8 cellular contexts compared by ENCODE assay signal in the genomic region with DNA sequence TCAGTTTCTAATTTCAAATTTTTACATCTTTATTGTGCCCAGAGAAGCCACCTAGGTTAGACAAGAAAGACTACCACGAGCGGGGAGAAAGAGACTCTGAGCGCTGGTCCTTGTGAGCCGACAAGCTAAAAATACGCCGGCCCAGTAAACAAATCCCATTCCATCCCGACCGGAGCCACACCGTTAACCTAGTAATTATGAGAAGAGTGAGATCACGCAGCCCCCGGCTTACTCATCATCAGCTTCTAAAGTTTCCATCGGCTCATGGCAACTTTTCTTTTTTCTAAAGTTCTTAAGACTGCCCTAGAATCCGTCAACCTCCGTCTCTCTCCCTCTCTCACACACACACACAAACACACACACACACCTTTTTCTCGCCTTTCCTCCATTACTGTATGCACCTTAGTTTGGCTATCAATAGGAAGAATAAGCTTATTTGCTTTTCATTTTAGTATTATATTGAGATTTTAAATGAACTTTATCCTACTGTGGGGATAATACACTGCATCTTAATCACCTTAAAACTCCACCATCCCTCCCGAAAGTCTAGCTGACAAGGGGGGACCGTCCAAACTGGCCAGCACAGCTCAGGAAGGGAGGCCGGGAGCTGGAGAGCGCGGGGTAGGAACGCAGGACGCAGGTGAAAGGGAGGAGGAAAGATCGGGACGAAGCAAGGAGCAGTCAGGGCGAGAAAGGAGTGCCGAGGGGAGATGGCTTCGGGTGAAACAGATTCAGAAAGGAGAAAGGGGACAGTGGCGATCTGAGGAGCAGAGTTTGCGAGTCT. TPM values are rescaled to one million over a fixed set of nuclear protein-coding genes. Genes with fewer than 3 reads are reported as not detected.
DNase-seq lines count a peak whose midpoint lies in the region; ATAC-seq and TF ChIP-seq lines count a peak whose summit lies in the region.

No MANE protein-coding gene starts in this region.

- H3K4me1 Mint-ChIP-seq in natural killer cell treated with Interleukin-12 subunit alpha and Interleukin-12 subunit beta and Interleukin-15 and Interleukin-18, amount 100 ng/mL, for 72 hours (ENCODE audit: low read depth in 2 of 2) = peaks cover 27 to 35% of the 10 kb centered on the region in 2 donors
- H3K4me1 Mint-ChIP-seq in stimulated activated naive CD8-positive, alpha-beta T cell treated with anti-CD3 and anti-CD28 coated beads, Interleukin-15, amount 100 ng/mL, for 72 hours = peaks cover 39% of the 10 kb centered on the region

- TF ChIP-seq CTCF in GM12865 (IDR thresholded peaks at IDR 0.05; ENCODE audit: insufficient read depth, low read depth, low read length, missing control alignments) = no peak
- no peak for TF ChIP-seq CTCF in PC-3 (conservative IDR thresholded peaks at IDR 0.05; ENCODE audit: low read depth, low read length)
- TF ChIP-seq CTCF in fibroblast of pulmonary artery (IDR thresholded peaks at IDR 0.05; ENCODE audit: low read length, missing control alignments) = no peak

- no peaks in the 10 kb centered on the region for H3K27me3 Mint-ChIP-seq in natural killer cell treated with Interleukin-12 subunit alpha and Interleukin-12 subunit beta and Interleukin-15 and Interleukin-18, amount 100 ng/mL, for 72 hours
- no peaks in the 10 kb centered on the region for H3K27me3 Mint-ChIP-seq in stimulated activated naive CD8-positive, alpha-beta T cell treated with anti-CD3 and anti-CD28 coated beads, Interleukin-15, amount 100 ng/mL, for 72 hours

- peak overlapping the region; percentile 99 for H3K4me3 Mint-ChIP-seq in natural killer cell treated with Interleukin-12 subunit alpha and Interleukin-12 subunit beta and Interleukin-15 and Interleukin-18, amount 100 ng/mL, for 72 hours
- H3K4me3 Mint-ChIP-seq in stimulated activated naive CD8-positive, alpha-beta T cell treated with anti-CD3 and anti-CD28 coated beads, Interleukin-15, amount 100 ng/mL, for 72 hours = peak overlapping the region; percentile 89 to 100

- H3K36me3 Mint-ChIP-seq in natural killer cell treated with Interleukin-12 subunit alpha and Interleukin-12 subunit beta and Interleukin-15 and Interleukin-18, amount 100 ng/mL, for 72 hours = no peaks in the 10 kb centered on the region

- H3K4me3 ChIP-seq in GM12865 (ENCODE audit: low read depth, low read length) = peak overlapping the region; percentile 98
- H3K4me3 ChIP-seq in PC-3 (ENCODE audit: low read length) = peak overlapping the region; percentile 99
- peak overlapping the region; percentile 79 for H3K4me3 ChIP-seq in fibroblast of pulmonary artery (replicated peaks; ENCODE audit: low read depth, low read length)

- H3K79me2 ChIP-seq in PC-3 (ENCODE audit: low read length) = peaks cover 57% of the 10 kb centered on the region

- no peaks in the 10 kb centered on the region for H3K9me3 ChIP-seq in PC-3 (ENCODE audit: low read length)

- H3K9ac ChIP-seq in PC-3 (ENCODE audit: low read length) = peak overlapping the region; percentile 95

- TSS peak; percentile 68 for BruUV-seq in PC-3 (replicated peaks; lab: Mats Ljungman, UMichigan)

- H3K4me1 ChIP-seq in PC-3 (ENCODE audit: insufficient read depth, low read length) = peaks cover 39% of the 10 kb centered on the region

- intact Hi-C loops in PC-3 (cut with micrococcal nuclease) = loop anchor here (2.0 kb wide), 3 partner anchors 13 to 47 kb away; no protein-coding TSS in a partner anchor

- peak overlapping the region; percentile 97 for H2AFZ ChIP-seq in PC-3 (ENCODE audit: low read length)

- ATAC-seq in HG03103 (IDR thresholded peaks at IDR 0.05; ENCODE audit: low read depth, unreplicated experiment) (peak; percentile 23), PC-3 (peak; percentile 54), GM21737 (IDR thresholded peaks at IDR 0.05; ENCODE audit: unreplicated experiment) (no peak)
- peak; percentile 52 to 59 for ATAC-seq in natural killer cell treated with Interleukin-12 subunit alpha and Interleukin-12 subunit beta and Interleukin-15 and Interleukin-18, amount 100 ng/mL, for 72 hours
- ATAC-seq in stimulated activated naive CD8-positive, alpha-beta T cell treated with anti-CD3 and anti-CD28 coated beads, Interleukin-15, amount 100 ng/mL, for 72 hours = peak; percentile 72

- H3K27me3 ChIP-seq in PC-3 (ENCODE audit: low read length) = no peaks in the 10 kb centered on the region

- DNase-seq in GM12865 (ENCODE audit: low read depth) = peak; percentile 45
- peak; percentile 79 for DNase-seq in PC-3
- DNase-seq in activated T-helper 1 cell treated with Interleukin-2 at 50 U/mL for 16 hours (ENCODE audit: low read depth) = peak; percentile 0
- DNase-seq in fibroblast of pulmonary artery (ENCODE audit: low read depth) = peak; percentile 61
- DNase-seq in natural killer cell treated with Interleukin-12 subunit alpha and Interleukin-12 subunit beta and Interleukin-15 and Interleukin-18, amount 100 ng/mL, for 72 hours (ENCODE audit: low spot score) = peak; percentile 62
- peak; percentile 13 to 51 for DNase-seq in stimulated activated naive CD8-positive, alpha-beta T cell treated with anti-CD3 and anti-CD28 coated beads, Interleukin-15, amount 100 ng/mL, for 72 hours

- H3K36me3 ChIP-seq in PC-3 (ENCODE audit: low read depth, low read length) = no peaks in the 10 kb centered on the region; the same call in none of the 2 replicates

- no peaks in the 10 kb centered on the region for H3F3A ChIP-seq in PC-3 (ENCODE audit: low read length, unreplicated experiment)

- H4K20me1 ChIP-seq in PC-3 (ENCODE audit: low read length) = peaks cover 28% of the 10 kb centered on the region

- CTCF ChIA-PET in PC-3 (lab: Charles Lee) = interaction anchor here (0.7 to 1.3 kb wide), 3 partner anchors 47 to 177 kb away, joined by 3 to 6 read pairs (median 4); no protein-coding TSS in a partner anchor

- H3K9me2 ChIP-seq in PC-3 (replicated peaks; ENCODE audit: low read length) = no peaks in the 10 kb centered on the region

- H3K9me3 Mint-ChIP-seq in natural killer cell treated with Interleukin-12 subunit alpha and Interleukin-12 subunit beta and Interleukin-15 and Interleukin-18, amount 100 ng/mL, for 72 hours = no peaks in the 10 kb centered on the region
- no peaks in the 10 kb centered on the region for H3K9me3 Mint-ChIP-seq in stimulated activated naive CD8-positive, alpha-beta T cell treated with anti-CD3 and anti-CD28 coated beads, Interleukin-15, amount 100 ng/mL, for 72 hours

- peak overlapping the region; percentile 84 for H3K27ac ChIP-seq in PC-3 (ENCODE audit: low read length)

- POLR2A ChIA-PET in PC-3 (lab: Charles Lee; ENCODE audit: unreplicated experiment) = no interaction called here

- H3K4me2 ChIP-seq in PC-3 (ENCODE audit: low read length) = peak overlapping the region; percentile 96

- H3K27ac Mint-ChIP-seq in natural killer cell treated with Interleukin-12 subunit alpha and Interleukin-12 subunit beta and Interleukin-15 and Interleukin-18, amount 100 ng/mL, for 72 hours = peak overlapping the region; percentile 95 to 96
- H3K27ac Mint-ChIP-seq in stimulated activated naive CD8-positive, alpha-beta T cell treated with anti-CD3 and anti-CD28 coated beads, Interleukin-15, amount 100 ng/mL, for 72 hours = peak overlapping the region; percentile 93 to 98

RNA-seq across cellular contexts. Expression of gene OTUD7B, which starts 0.7 kb away (rescaled TPM):
- 11.5 and 14.6 TPM in 2 replicates for total RNA-seq in PC-3 (2014; rRNA removed)
- 10 to 100 TPM; 18.9 to 26.4 TPM for total RNA-seq in natural killer cell treated with Interleukin-12 subunit alpha and Interleukin-12 subunit beta and Interleukin-15 and Interleukin-18, amount 100 ng/mL, for 72 hours

RNA-seq across cellular contexts. Expression of gene VPS45, which starts 57.8 kb away (rescaled TPM):
- total RNA-seq in PC-3 (2014; rRNA removed) = 39.5 and 47.8 TPM in 2 replicates
- total RNA-seq in natural killer cell treated with Interleukin-12 subunit alpha and Interleukin-12 subunit beta and Interleukin-15 and Interleukin-18, amount 100 ng/mL, for 72 hours = 10 to 100 TPM; 34.1 to 40.4 TPM

Comparison
In these comparisons a context has a peak if more than half of its experiments do, and no peak if none do; other contexts are left out.
1. DNase-seq: peak in every context shown above with its lines; median percentile 79 in PC-3; 62 in natural killer cell treated with Interleukin-12 subunit alpha and Interleukin-12 subunit beta and Interleukin-15 and Interleukin-18, amount 100 ng/mL, for 72 hours; 61 in fibroblast of pulmonary artery; 45 in GM12865; 32 in stimulated activated naive CD8-positive, alpha-beta T cell treated with anti-CD3 and anti-CD28 coated beads, Interleukin-15, amount 100 ng/mL, for 72 hours; 0 in activated T-helper 1 cell treated with Interleukin-2 at 50 U/mL for 16 hours.